ENCODE assay signal across 19 cellular contexts in genomic region chr12:101379149-101379548, GRCh38. TPM values are rescaled to one million over a fixed set of nuclear protein-coding genes. Genes with fewer than 3 reads are reported as not detected.
DNase-seq lines count a peak whose midpoint lies in the region; ATAC-seq and TF ChIP-seq lines count a peak whose summit lies in the region.
"Had no signal": no experiment of that assay in that cellular context is flagged by ENCODE, and none has a peak within 500 bp of the region (broad histone marks: within the 10 kb centered on the region; RNA-seq: fewer than 3 reads in every experiment).

No MANE protein-coding gene starts in this region.

- H3K9me3 ChIP-seq in CD8-positive, alpha-beta T cell (ENCODE audit: low read length), result no peaks in the 10 kb centered on the region
- no peaks in the 10 kb centered on the region for H3K9me3 ChIP-seq in osteoblast (ENCODE audit: low read depth, low read length)
- H3K9me3 ChIP-seq: A549 had no signal

- H3K9me3 Mint-ChIP-seq in activated CD4-positive, alpha-beta T cell treated with anti-CD3 and anti-CD28 coated beads, Interleukin-2, amount 10 ng/mL, durations not matched to agents 7 days and 5 days, result no peaks in the 10 kb centered on the region
- no peaks in the 10 kb centered on the region for H3K9me3 Mint-ChIP-seq in CD8-positive, alpha-beta T cell
- H3K9me3 Mint-ChIP-seq in effector memory CD8-positive, alpha-beta T cell, result no peaks in the 10 kb centered on the region
- H3K9me3 Mint-ChIP-seq: CD4-positive, alpha-beta T cell; H9 had no signal

- peaks cover 54% of the 10 kb centered on the region for H3K36me3 Mint-ChIP-seq in activated CD4-positive, alpha-beta T cell treated with anti-CD3 and anti-CD28 coated beads, Interleukin-2, amount 10 ng/mL, durations not matched to agents 7 days and 5 days (ENCODE audit: low read depth)
- peaks cover 83% of the 10 kb centered on the region for H3K36me3 Mint-ChIP-seq in CD8-positive, alpha-beta T cell
- peaks cover 48% of the 10 kb centered on the region for H3K36me3 Mint-ChIP-seq in effector memory CD8-positive, alpha-beta T cell (ENCODE audit: insufficient read depth)

- no peaks in the 10 kb centered on the region for H3K27me3 ChIP-seq in CD8-positive, alpha-beta T cell (ENCODE audit: insufficient read depth, low read length)
- H3K27me3 ChIP-seq in osteoblast (ENCODE audit: insufficient read depth, low read length) (no peaks in the 10 kb centered on the region), H7 (ENCODE audit: control insufficient read depth, insufficient read depth, low read length) (no peaks in the 10 kb centered on the region)

- H3K4me1 ChIP-seq in CD8-positive, alpha-beta T cell (ENCODE audit: insufficient read depth, low read length), result no peaks in the 10 kb centered on the region
- H3K4me1 ChIP-seq in osteoblast (ENCODE audit: insufficient read depth, low read length), result no peaks in the 10 kb centered on the region
- H3K4me1 ChIP-seq: A549 had no signal

- peaks cover 15% of the 10 kb centered on the region for H3K36me3 ChIP-seq in CD8-positive, alpha-beta T cell (ENCODE audit: insufficient read depth, low read length)
- H3K36me3 ChIP-seq in osteoblast (ENCODE audit: insufficient read depth, low read length) (peaks cover 60% of the 10 kb centered on the region), H7 (replicated peaks; ENCODE audit: control insufficient read depth, insufficient read depth, low read length) (peaks cover 8% of the 10 kb centered on the region)

- H3K4me3 Mint-ChIP-seq in activated CD4-positive, alpha-beta T cell treated with anti-CD3 and anti-CD28 coated beads, Interleukin-2, amount 10 ng/mL, durations not matched to agents 7 days and 5 days, result no peak overlapping the region
- no peak overlapping the region for H3K4me3 Mint-ChIP-seq in CD8-positive, alpha-beta T cell
- H3K4me3 Mint-ChIP-seq in effector memory CD8-positive, alpha-beta T cell, result no peak overlapping the region
- H3K4me3 Mint-ChIP-seq: CD4-positive, alpha-beta T cell; H9 had no signal

- H3K4me2 ChIP-seq in osteoblast (ENCODE audit: insufficient read depth, low read length), result no peak overlapping the region
- H3K4me2 ChIP-seq: A549 had no signal

- no peak for TF ChIP-seq CTCF in CD8-positive, alpha-beta T cell (IDR thresholded peaks at IDR 0.05)
- no peak for TF ChIP-seq CTCF in osteoblast (IDR thresholded peaks at IDR 0.05; ENCODE audit: extremely low read depth, low read depth, low read length)

- no peaks in the 10 kb centered on the region for H3K27me3 Mint-ChIP-seq in activated CD4-positive, alpha-beta T cell treated with anti-CD3 and anti-CD28 coated beads, Interleukin-2, amount 10 ng/mL, durations not matched to agents 7 days and 5 days
- H3K27me3 Mint-ChIP-seq in CD8-positive, alpha-beta T cell (ENCODE audit: low read depth), result no peaks in the 10 kb centered on the region
- no peaks in the 10 kb centered on the region for H3K27me3 Mint-ChIP-seq in effector memory CD8-positive, alpha-beta T cell
- H3K27me3 Mint-ChIP-seq: CD4-positive, alpha-beta T cell had no signal

- no peak overlapping the region for H3K4me3 ChIP-seq in CD8-positive, alpha-beta T cell (ENCODE audit: low read depth, low read length)
- H3K4me3 ChIP-seq in osteoblast (ENCODE audit: insufficient read depth, low read length), result no peak overlapping the region
- no peak overlapping the region for H3K4me3 ChIP-seq in H7 (ENCODE audit: insufficient read depth, low read depth, low read length)
- H3K4me3 ChIP-seq: A549 had no signal

- POLR2A ChIA-PET in activated CD4-positive, alpha-beta T cell treated with anti-CD3 and anti-CD28 coated beads, Interleukin-2, amount 10 ng/mL, durations not matched to agents 7 days and 5 days (lab: Charles Lee), result no interaction called here
- POLR2A ChIA-PET in CD8-positive, alpha-beta T cell (lab: Charles Lee), result no interaction called here

- no peaks in the 10 kb centered on the region for H4K20me1 ChIP-seq in osteoblast (ENCODE audit: insufficient read depth, low read length)

- H3K27ac ChIP-seq in CD8-positive, alpha-beta T cell (ENCODE audit: low read depth, low read length), result no peak overlapping the region
- H3K27ac ChIP-seq in osteoblast (ENCODE audit: low read depth, low read length), result no peak overlapping the region
- H3K27ac ChIP-seq: 22Rv1, A549, C4-2B had no signal

- H2AFZ ChIP-seq in osteoblast (ENCODE audit: low read length), result no peak overlapping the region

- H3K79me2 ChIP-seq in osteoblast (ENCODE audit: insufficient read depth, low read length), result no peaks in the 10 kb centered on the region

- CTCF ChIA-PET in activated CD4-positive, alpha-beta T cell treated with anti-CD3 and anti-CD28 coated beads, Interleukin-2, amount 10 ng/mL, durations not matched to agents 7 days and 5 days (lab: Charles Lee), result no interaction called here
- CTCF ChIA-PET in CD8-positive, alpha-beta T cell (lab: Charles Lee), result no interaction called here

- no peak for ATAC-seq in CD8-positive, alpha-beta T cell
- no peak for ATAC-seq in effector memory CD8-positive, alpha-beta T cell (replicated peaks)
- ATAC-seq: A549, HepG2 had no signal

- intact Hi-C loops in CD8-positive, alpha-beta T cell (cut with DNase I, micrococcal nuclease), result no loop called here

- peak overlapping the region; percentile 23 for H3K27ac Mint-ChIP-seq in activated CD4-positive, alpha-beta T cell treated with anti-CD3 and anti-CD28 coated beads, Interleukin-2, amount 10 ng/mL, durations not matched to agents 7 days and 5 days
- H3K27ac Mint-ChIP-seq in CD8-positive, alpha-beta T cell, result peak overlapping the region; percentile 57
- H3K27ac Mint-ChIP-seq in effector memory CD8-positive, alpha-beta T cell, result peak overlapping the region; percentile 66 to 79
- H3K27ac Mint-ChIP-seq: CD4-positive, alpha-beta T cell had no signal

- peaks cover 3% of the 10 kb centered on the region for H3K4me1 Mint-ChIP-seq in activated CD4-positive, alpha-beta T cell treated with anti-CD3 and anti-CD28 coated beads, Interleukin-2, amount 10 ng/mL, durations not matched to agents 7 days and 5 days
- no peaks in the 10 kb centered on the region for H3K4me1 Mint-ChIP-seq in CD8-positive, alpha-beta T cell (ENCODE audit: low read depth)
- peaks cover 0 to 2% of the 10 kb centered on the region in 2 donors for H3K4me1 Mint-ChIP-seq in effector memory CD8-positive, alpha-beta T cell (ENCODE audit: low read depth in 2 of 2)
- H3K4me1 Mint-ChIP-seq: H9 had no signal

- DNase-seq in activated CD4-positive, alpha-beta T cell treated with anti-CD3 and anti-CD28 coated beads, Interleukin-2, amount 10 ng/mL, durations not matched to agents 7 days and 5 days, result no peak
- no peak for DNase-seq in activated CD4-positive, alpha-beta T cell treated with anti-CD3 and anti-CD28 coated beads, Interleukin-2, amount 50 U/mL, for 48 hours
- DNase-seq in CD8-positive, alpha-beta T cell, result no peak
- DNase-seq in effector memory CD8-positive, alpha-beta T cell, result no peak
- peak; percentile 3 for DNase-seq in osteoblast (ENCODE audit: insufficient read length, low spot score, missing footprints)
- DNase-seq in NCI-H345 (lab: John Stamatoyannopoulos, UW), result no peak
- DNase-seq in effector CD4-positive, alpha-beta T cell, result no peak
- no peak for DNase-seq in H7
- DNase-seq: AML-193; CD4-positive, alpha-beta T cell; DMS153; DMS79; GDM1; GOT3; H9 had no signal

RNA-seq across cellular contexts. Expression of gene ARL1, which starts 28.4 kb away (rescaled TPM):
- total RNA-seq in activated CD4-positive, alpha-beta T cell treated with anti-CD3 and anti-CD28 coated beads, Interleukin-2, amount 10 ng/mL, durations not matched to agents 7 days and 5 days, result 10 to 100 TPM; 47.9 to 52.2 TPM
- total RNA-seq in CD8-positive, alpha-beta T cell, result 10 to 100 TPM; 24.7 to 29.3 TPM
- total RNA-seq in osteoblast, result 90.8 and 94.9 TPM in 2 replicates
- 34.8 and 61.9 TPM in 2 replicates for total RNA-seq in H7 (2014; rRNA removed; shearing (Covaris generic))
